Comparison of ENCODE assay signal across 2 cellular contexts in genomic region chr12:123367511-123367910, GRCh38.
TF ChIP-seq lines count a peak whose summit lies in the region.

No MANE protein-coding gene starts in this region.

TF ChIP-seq in A549, 52 proteins besides CTCF, POLR2A, EP300 and RAD21 (continued from another document):
- TF ChIP-seq PHF8 (IDR thresholded peaks at IDR 0.05; ENCODE audit: borderline replicate concordance, low read depth) (no peak), FOSL2 (IDR thresholded peaks at IDR 0.05) (no peak), FOSL2 (CRISPR knock-in tag; IDR thresholded peaks at IDR 0.05) (peak; percentile 40; the same call in 1 of the 2 replicates)
TF ChIP-seq in A549: peak in this region for 1.

TF ChIP-seq in SK-N-SH, 30 proteins besides CTCF, POLR2A, EP300 and RAD21:
- TF ChIP-seq USF2 (IDR thresholded peaks at IDR 0.05; ENCODE audit: borderline replicate concordance, low read depth, low read length) (no peak), CHD2 (IDR thresholded peaks at IDR 0.05; ENCODE audit: low read length, partially characterized antibody) (no peak), NRF1 (IDR thresholded peaks at IDR 0.05; ENCODE audit: low read depth, low read length) (no peak), REST (IDR thresholded peaks at IDR 0.05; ENCODE audit: low read depth, low read length) (no peak), TCF12 (IDR thresholded peaks at IDR 0.05) (no peak), FOXM1 (IDR thresholded peaks at IDR 0.05; ENCODE audit: low read depth) (no peak), MAX (IDR thresholded peaks at IDR 0.05; ENCODE audit: low read depth) (no peak), RFX5 (IDR thresholded peaks at IDR 0.05; ENCODE audit: low read length) (no peak), IRF3 (IDR thresholded peaks at IDR 0.05; ENCODE audit: low read depth, low read length) (no peak), EZH2phosphoT487 (IDR thresholded peaks at IDR 0.05; ENCODE audit: borderline replicate concordance, low read depth) (no peak), FOXJ3 (CRISPR knock-in tag; IDR thresholded peaks at IDR 0.05) (no peak), TAF1 (IDR thresholded peaks at IDR 0.05; ENCODE audit: borderline replicate concordance, low read depth, low read length) (no peak), SIN3A (IDR thresholded peaks at IDR 0.05; ENCODE audit: borderline replicate concordance, low read depth, low read length) (no peak), GATA2 (CRISPR knock-in tag; IDR thresholded peaks at IDR 0.05) (no peak)
